Comparison of ENCODE assay signal across 19 cellular contexts in genomic region chr6:29762051-29762450, GRCh38. TPM values are rescaled to one million over a fixed set of nuclear protein-coding genes. Genes with fewer than 3 reads are reported as not detected.
"Had no signal": no experiment of that assay in that cellular context is flagged by ENCODE, and none has a peak within 500 bp of the region (broad histone marks: within the 10 kb centered on the region; RNA-seq: fewer than 3 reads in every experiment).

No MANE protein-coding gene starts in this region.

- H3K9me3 ChIP-seq: esophagus muscularis mucosa, gastrocnemius medialis, mucosa of descending colon, transverse colon had no signal

- H3K36me3 ChIP-seq: esophagus muscularis mucosa, gastrocnemius medialis, transverse colon had no signal

- H3K4me1 ChIP-seq: esophagus muscularis mucosa, gastrocnemius medialis, transverse colon had no signal

- ATAC-seq: activated naive CD4-positive, alpha-beta T cell treated with anti-CD3 and anti-CD28 coated beads, Interleukin-2, amount 50 U/mL, for 72 hours; activated T-helper 17 cell treated with anti-CD3 and anti-CD28 coated beads, Interleukin-2, amount 50 U/mL, for 72 hours; mucosa of descending colon; stimulated activated naive B cell treated with anti-CD40 and anti-IgM and Interleukin-4, amounts not matched to agents 10 μg/mL and 1 μg/mL and 100 μg/mL, for 72 hours had no signal

- H3K4me3 ChIP-seq: esophagus muscularis mucosa, gastrocnemius medialis, mucosa of descending colon, transverse colon had no signal

- DNase-seq: activated CD4-positive, alpha-beta T cell treated with anti-CD3 and anti-CD28 coated beads, Interleukin-2, amount 50 U/mL, for 4 hours; activated T-cell treated with anti-CD3 and anti-CD28 coated beads for 4 hours; aorta; caudate nucleus; effector memory CD4-positive, alpha-beta T cell; left cardiac atrium; mesenchymal stem cell; mucosa of descending colon; occipital lobe; retina; stimulated activated CD4-positive, alpha-beta T cell treated with anti-CD3 and anti-CD28 coated beads, Interleukin-2, amount 100 ng/mL, for 48 hours; stimulated activated CD8-positive, alpha-beta memory T cell treated with anti-CD3 and anti-CD28 coated beads, Interleukin-4, amount 100 ng/mL, for 48 hours; stimulated activated naive B cell treated with anti-CD40 and anti-IgM and Interleukin-4, amounts not matched to agents 10 μg/mL and 1 μg/mL and 100 μg/mL, for 72 hours; transverse colon had no signal

- H3K27ac ChIP-seq: esophagus muscularis mucosa, gastrocnemius medialis, transverse colon had no signal

RNA-seq across cellular contexts. Expression of gene HLA-F, which starts 38.8 kb away (rescaled TPM):
- polyA plus RNA-seq: neural cell had no signal
